In the genomic region with DNA sequence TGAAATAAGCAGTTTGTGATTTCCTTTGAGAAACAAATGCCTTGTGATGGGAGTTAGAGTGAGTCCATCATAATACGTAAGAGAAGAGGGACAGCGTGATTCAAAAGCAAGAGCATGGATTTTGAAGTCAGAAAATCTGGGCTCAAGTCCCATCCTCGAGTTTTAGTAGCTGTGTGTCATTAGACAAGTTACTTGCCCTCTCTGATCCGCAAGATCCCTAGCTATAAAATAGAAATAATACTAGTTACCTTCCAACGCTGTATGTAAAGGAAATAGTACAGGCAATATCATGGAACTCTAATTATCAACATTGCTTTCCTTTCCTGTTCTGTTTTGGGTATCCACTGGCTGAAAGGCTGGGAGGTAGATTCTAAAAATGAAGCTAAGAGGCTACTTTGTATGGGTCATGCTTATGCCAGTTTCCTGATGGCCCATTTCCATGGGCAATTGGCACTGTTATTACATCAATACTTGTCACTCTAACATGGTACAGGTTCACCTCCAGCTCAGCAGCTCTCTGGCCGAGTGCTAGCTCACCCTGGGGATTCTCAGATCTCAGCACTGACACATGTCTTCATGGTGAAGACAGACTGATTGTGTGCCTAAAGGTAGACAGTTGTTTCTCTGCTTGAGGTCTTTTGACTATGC, we compare ENCODE assay signal across 2 cellular contexts.
TF ChIP-seq lines count a peak whose summit lies in the region.

No MANE protein-coding gene starts in this region.

TF ChIP-seq in IMR-90, 13 proteins besides CTCF, POLR2A, EP300 and RAD21:
- TF ChIP-seq MAFK (IDR thresholded peaks at IDR 0.05; ENCODE audit: low read depth, low read length) = no peak

TF ChIP-seq in GM12878, 131 proteins besides CTCF, POLR2A, EP300 and RAD21:
- TF ChIP-seq FOXK2 (IDR thresholded peaks at IDR 0.05) (no peak), SMARCA5 (IDR thresholded peaks at IDR 0.05) (0 out of 2 replicates have a peak, but pooled peaks have one; percentile 29)
- TF ChIP-seq, protein P1, sequence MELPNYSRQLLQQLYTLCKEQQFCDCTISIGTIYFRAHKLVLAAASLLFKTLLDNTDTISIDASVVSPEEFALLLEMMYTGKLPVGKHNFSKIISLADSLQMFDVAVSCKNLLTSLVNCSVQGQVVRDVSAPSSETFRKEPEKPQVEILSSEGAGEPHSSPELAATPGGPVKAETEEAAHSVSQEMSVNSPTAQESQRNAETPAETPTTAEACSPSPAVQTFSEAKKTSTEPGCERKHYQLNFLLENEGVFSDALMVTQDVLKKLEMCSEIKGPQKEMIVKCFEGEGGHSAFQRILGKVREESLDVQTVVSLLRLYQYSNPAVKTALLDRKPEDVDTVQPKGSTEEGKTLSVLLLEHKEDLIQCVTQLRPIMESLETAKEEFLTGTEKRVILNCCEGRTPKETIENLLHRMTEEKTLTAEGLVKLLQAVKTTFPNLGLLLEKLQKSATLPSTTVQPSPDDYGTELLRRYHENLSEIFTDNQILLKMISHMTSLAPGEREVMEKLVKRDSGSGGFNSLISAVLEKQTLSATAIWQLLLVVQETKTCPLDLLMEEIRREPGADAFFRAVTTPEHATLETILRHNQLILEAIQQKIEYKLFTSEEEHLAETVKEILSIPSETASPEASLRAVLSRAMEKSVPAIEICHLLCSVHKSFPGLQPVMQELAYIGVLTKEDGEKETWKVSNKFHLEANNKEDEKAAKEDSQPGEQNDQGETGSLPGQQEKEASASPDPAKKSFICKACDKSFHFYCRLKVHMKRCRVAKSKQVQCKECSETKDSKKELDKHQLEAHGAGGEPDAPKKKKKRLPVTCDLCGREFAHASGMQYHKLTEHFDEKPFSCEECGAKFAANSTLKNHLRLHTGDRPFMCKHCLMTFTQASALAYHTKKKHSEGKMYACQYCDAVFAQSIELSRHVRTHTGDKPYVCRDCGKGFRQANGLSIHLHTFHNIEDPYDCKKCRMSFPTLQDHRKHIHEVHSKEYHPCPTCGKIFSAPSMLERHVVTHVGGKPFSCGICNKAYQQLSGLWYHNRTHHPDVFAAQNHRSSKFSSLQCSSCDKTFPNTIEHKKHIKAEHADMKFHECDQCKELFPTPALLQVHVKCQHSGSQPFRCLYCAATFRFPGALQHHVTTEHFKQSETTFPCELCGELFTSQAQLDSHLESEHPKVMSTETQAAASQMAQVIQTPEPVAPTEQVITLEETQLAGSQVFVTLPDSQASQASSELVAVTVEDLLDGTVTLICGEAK (IDR thresholded peaks at IDR 0.05; ENCODE audit: borderline replicate concordance) = no peak
